16 cellular contexts compared by ENCODE assay signal in genomic region chr5:59773286-59773685, GRCh38.
"Had no signal": no experiment of that assay in that cellular context is flagged by ENCODE, and none has a peak within 500 bp of the region (broad histone marks: within the 10 kb centered on the region; RNA-seq: fewer than 3 reads in every experiment).

No MANE protein-coding gene starts in this region.

- H3K4me3 ChIP-seq: cardiac muscle cell, coronary artery had no signal

- H3K36me3 ChIP-seq: cardiac muscle cell had no signal

- H3K4me3 Mint-ChIP-seq: nephron had no signal

- H3K27ac ChIP-seq: cardiac muscle cell, coronary artery had no signal

- DNase-seq: activated CD4-positive, CD25-positive, alpha-beta regulatory T cell; activated effector memory CD4-positive, alpha-beta T cell treated with Interleukin-2 at 50 U/mL for 16 hours; amygdala; effector CD8-positive, alpha-beta T cell; hippocampal formation; stimulated activated CD4-positive, alpha-beta T cell treated with anti-CD3 and anti-CD28 coated beads, Interleukin-12 subunit alpha, Interleukin-12 subunit beta, amount 100 ng/mL, for 4 hours; stimulated activated naive CD4-positive, alpha-beta T cell; substantia nigra; T-helper 2 cell; trophoblast cell had no signal

- H3K27ac Mint-ChIP-seq: activated naive CD4-positive, alpha-beta T cell treated with anti-CD3 and anti-CD28 coated beads, Interleukin-2, amount 50 U/mL, for 72 hours; nephron had no signal

- H3K9me3 Mint-ChIP-seq: activated naive CD4-positive, alpha-beta T cell treated with anti-CD3 and anti-CD28 coated beads, Interleukin-2, amount 50 U/mL, for 72 hours; nephron had no signal

- FAIRE-seq: TTC549 had no signal

- ATAC-seq: activated naive CD4-positive, alpha-beta T cell treated with anti-CD3 and anti-CD28 coated beads, Interleukin-2, amount 50 U/mL, for 72 hours; left lobe of liver had no signal
